In genomic region chr12:76038176-76038575, GRCh38 we compare ENCODE assay signal across 1 cellular context.
TF ChIP-seq lines count a peak whose summit lies in the region.

No MANE protein-coding gene starts in this region.

TF ChIP-seq in SK-N-SH treated with all-trans-retinoic acid at 6 μM for 48 hours, 23 proteins besides CTCF, POLR2A, EP300 and RAD21 (continued from another document):
- no peak for TF ChIP-seq TSHZ2 (CRISPR knock-in tag; IDR thresholded peaks at IDR 0.05)
- no peak for TF ChIP-seq OSR1 (CRISPR knock-in tag; IDR thresholded peaks at IDR 0.05)
- TF ChIP-seq TCF4 (CRISPR knock-in tag; IDR thresholded peaks at IDR 0.05; ENCODE audit: borderline replicate concordance): no peak
- no peak for TF ChIP-seq GLIS3 (CRISPR knock-in tag; IDR thresholded peaks at IDR 0.05)
- TF ChIP-seq ZC3H10 (CRISPR knock-in tag; IDR thresholded peaks at IDR 0.05): no peak
- TF ChIP-seq ZNF565 (CRISPR knock-in tag; conservative IDR thresholded peaks at IDR 0.05; ENCODE audit: low read depth): no peak
- no peak for TF ChIP-seq ZFP3 (CRISPR knock-in tag; IDR thresholded peaks at IDR 0.05)
- TF ChIP-seq ZNF70 (CRISPR knock-in tag; IDR thresholded peaks at IDR 0.05): no peak
- no peak for TF ChIP-seq SNAI2 (CRISPR knock-in tag; IDR thresholded peaks at IDR 0.05)
